25 cellular contexts compared by ENCODE assay signal in the genomic region with DNA sequence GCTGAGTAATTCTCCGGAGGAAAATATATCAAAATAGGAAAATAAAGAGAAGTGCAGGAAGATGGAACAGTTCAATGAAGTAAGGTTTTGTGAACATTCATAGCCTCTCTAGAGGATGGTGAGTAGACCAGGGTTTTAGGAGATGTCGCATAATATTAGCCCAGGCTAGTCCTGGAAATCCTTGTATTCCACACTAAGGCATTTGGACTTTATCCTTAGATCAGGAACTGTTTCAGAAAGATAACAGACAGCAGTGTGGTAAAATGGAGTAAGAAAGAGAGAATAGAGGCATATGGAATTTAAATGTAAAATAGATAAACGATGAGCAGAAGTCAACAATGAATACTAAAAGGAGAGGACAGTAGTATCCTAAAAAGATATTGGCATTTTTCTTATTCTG.
"Had no signal": no experiment of that assay in that cellular context is flagged by ENCODE, and none has a peak within 500 bp of the region (broad histone marks: within the 10 kb centered on the region; RNA-seq: fewer than 3 reads in every experiment).

No MANE protein-coding gene starts in this region.

- H3K27me3 ChIP-seq: SJCRH30 had no signal

- H3K27ac Mint-ChIP-seq: activated T-helper 1 cell treated with anti-CD3 and anti-CD28 coated beads, Interleukin-12 subunit alpha, Interleukin-12 subunit beta, Interleukin-2, Interleukin-4 antibody, amounts not matched to agents 30 ng/mL and 10 ng/mL and 1 ng/mL, durations not matched to agents 14 hours and 24 hours and 36 hours; IgD-negative memory B cell had no signal

- H3K4me1 ChIP-seq: SJCRH30 had no signal

- DNase-seq: activated CD4-positive, alpha-beta T cell treated with anti-CD3 and anti-CD28 coated beads for 4 hours; activated CD8-positive, alpha-beta memory T cell treated with anti-CD3 and anti-CD28 coated beads for 24 hours; activated effector memory CD4-positive, alpha-beta T cell treated with anti-CD3 and anti-CD28 coated beads, Interleukin-2, amount 50 U/mL, for 16 hours; activated naive CD4-positive, alpha-beta T cell treated with Interleukin-2 at 50 U/mL for 16 hours; amygdala; NCI-H1092; NCI-H1417; NCI-H1930; NCI-H2171; NCI-H2227 treated with DMSO at 0.1 percent for 48 hours; NCI-H446 treated with DMSO at 0.1 percent for 48 hours; NCI-H526; NCI-H774; NK-92 treated with Interleukin-12 subunit alpha and Interleukin-12 subunit beta, amount 100 ng/mL, for 24 hours; OCI-M1; RPMI8226; SJCRH30; SK-N-SH had no signal

- H3K4me3 ChIP-seq: SJCRH30 had no signal

- H3K9ac ChIP-seq: KMS-11, SK-N-SH had no signal

- H3K9me3 Mint-ChIP-seq: activated T-helper 1 cell treated with anti-CD3 and anti-CD28 coated beads, Interleukin-12 subunit alpha, Interleukin-12 subunit beta, Interleukin-2, Interleukin-4 antibody, amounts not matched to agents 30 ng/mL and 10 ng/mL and 1 ng/mL, durations not matched to agents 14 hours and 24 hours and 36 hours; brain; IgD-negative memory B cell had no signal

- H3K27ac ChIP-seq: KMS-11, SJCRH30 had no signal

- H3K4me3 Mint-ChIP-seq: activated T-helper 1 cell treated with anti-CD3 and anti-CD28 coated beads, Interleukin-12 subunit alpha, Interleukin-12 subunit beta, Interleukin-2, Interleukin-4 antibody, amounts not matched to agents 30 ng/mL and 10 ng/mL and 1 ng/mL, durations not matched to agents 14 hours and 24 hours and 36 hours; brain had no signal

- ATAC-seq: activated CD4-positive, CD25-positive, alpha-beta regulatory T cell treated with anti-CD3 and anti-CD28 coated beads, Interleukin-2, amount 50 U/mL, for 24 hours; Panc1; Right ventricle myocardium inferior had no signal

- H3K27me3 Mint-ChIP-seq: IgD-negative memory B cell had no signal

- H3K4me2 ChIP-seq: KMS-11, SK-N-SH had no signal

- H3K9me3 ChIP-seq: SJCRH30, SK-N-SH had no signal
